8 cellular contexts compared by ENCODE assay signal in the genomic region with DNA sequence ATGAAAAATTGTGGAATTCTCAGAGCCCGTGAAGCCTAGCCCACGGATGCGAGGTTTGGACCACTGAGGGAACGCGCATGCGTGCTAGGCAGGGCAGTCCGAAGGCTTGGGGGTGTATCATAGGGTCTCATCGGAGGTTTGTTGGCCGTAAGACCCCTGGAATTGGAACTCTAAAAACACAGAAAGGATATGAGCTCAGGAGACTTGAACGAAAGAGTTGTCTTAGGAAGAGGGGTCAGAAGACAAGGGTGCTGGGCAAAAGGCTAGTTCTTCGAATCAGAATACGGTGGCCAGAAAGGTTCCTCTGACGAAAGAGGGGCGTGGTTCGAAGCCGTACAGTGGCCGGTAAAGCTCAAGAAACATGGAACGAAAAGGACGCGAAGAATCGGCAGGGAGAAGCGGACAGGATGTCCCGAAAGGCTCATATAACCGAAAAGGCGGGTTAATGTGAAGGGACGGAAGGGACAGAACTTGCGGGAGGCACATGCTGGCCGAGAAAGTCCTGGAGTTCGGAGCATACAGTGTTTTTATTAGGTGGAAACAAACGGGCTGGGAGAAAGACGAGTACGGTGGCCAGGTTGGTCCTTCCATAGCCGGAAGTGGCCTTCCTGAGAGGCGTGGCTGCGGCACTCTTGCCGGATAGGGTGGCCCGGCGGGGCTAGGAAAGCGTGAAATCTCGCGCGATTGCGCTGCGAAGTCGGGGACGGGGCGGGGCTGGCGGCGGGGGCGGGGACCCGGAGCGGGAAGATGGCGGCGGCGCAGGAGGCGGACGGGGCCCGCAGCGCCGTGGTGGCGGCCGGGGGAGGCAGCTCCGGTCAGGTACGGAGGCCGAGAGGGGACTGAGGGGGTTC. TPM values are rescaled to one million over a fixed set of nuclear protein-coding genes. Genes with fewer than 3 reads are reported as not detected.
DNase-seq lines count a peak whose midpoint lies in the region; ATAC-seq and TF ChIP-seq lines count a peak whose summit lies in the region.

TSS of gene CLPTM1 (plus strand) at position 732 of the 851 bp plus-strand sequence. CDS start at position 748, 16 bp downstream.

- H3K27me3 Mint-ChIP-seq in activated B cell treated with CpG ODN at 0.5 μM for 24 hours = no peaks in the 10 kb centered on the region

- peaks cover 11% of the 10 kb centered on the region for H3K4me1 ChIP-seq in smooth muscle cell (ENCODE audit: low read depth)

- no peaks in the 10 kb centered on the region for H3K27me3 ChIP-seq in smooth muscle cell (ENCODE audit: low read depth)

- ATAC-seq in GM19025 (IDR thresholded peaks at IDR 0.05; ENCODE audit: low read depth, unreplicated experiment) (peak; percentile 75), HG03280 (IDR thresholded peaks at IDR 0.05; ENCODE audit: unreplicated experiment) (peak; percentile 86), activated B cell treated with CpG ODN at 0.5 μM for 24 hours (ENCODE audit: low read depth) (peak; percentile 89)

- no peaks in the 10 kb centered on the region for H3K9me3 ChIP-seq in smooth muscle cell (replicated peaks; ENCODE audit: low read depth)

- POLR2A ChIA-PET in activated B cell treated with CpG ODN at 0.5 μM for 24 hours (lab: Charles Lee) = interaction anchor here (0.6 to 2.5 kb wide), 24 partner anchors 11 to 948 kb away, joined by 3 to 34 read pairs (median 4); partner anchors contain the start of genes APOE, BLOC1S3, CLASRP and PPP1R37

- H3K36me3 ChIP-seq in smooth muscle cell (ENCODE audit: low read depth) = no peaks in the 10 kb centered on the region

- peak within 1 kb of the TSS; percentile 77 for H3K27ac ChIP-seq in smooth muscle cell (ENCODE audit: low read depth)

- peak; percentile 87 for DNase-seq in AG09309 (ENCODE audit: low read depth)
- peak; percentile 95 for DNase-seq in NCI-H345 (lab: John Stamatoyannopoulos, UW)
- peak; percentile 85 for DNase-seq in activated B cell treated with CpG ODN at 0.5 μM for 24 hours
- DNase-seq in cardiac fibroblast (ENCODE audit: low read depth in 2 of 2) = peak; percentile 98
- DNase-seq in iPS-NIHi7 (ENCODE audit: extremely low spot score) = peak; percentile 99
- DNase-seq in smooth muscle cell (lab: John Stamatoyannopoulos, UW; ENCODE audit: unreplicated experiment) = peak; percentile 90

- H3F3A ChIP-seq in smooth muscle cell (ENCODE audit: low read depth) = no peaks in the 10 kb centered on the region

- under 1% methylated on average over 47 of the region's 65 CpGs for WGBS in smooth muscle cell (ENCODE audit: low lambda C conversion rate)

- TF ChIP-seq CTCF in AG09309 (IDR thresholded peaks at IDR 0.05; ENCODE audit: control insufficient read depth, insufficient read depth, low read depth, low read length, missing control alignments) (no peak), activated B cell treated with CpG ODN at 0.5 μM for 24 hours (IDR thresholded peaks at IDR 0.05) (no peak), cardiac fibroblast (IDR thresholded peaks at IDR 0.05; ENCODE audit: low read depth, low read length) (no peak), smooth muscle cell (IDR thresholded peaks at IDR 0.05; ENCODE audit: borderline replicate concordance, insufficient read depth, poor library complexity, severe bottlenecking) (no peak)

- H3K4me2 ChIP-seq in smooth muscle cell = peak within 1 kb of the TSS; percentile 95

- H3K36me3 Mint-ChIP-seq in activated B cell treated with CpG ODN at 0.5 μM for 24 hours (ENCODE audit: low read depth) = peaks cover 17% of the 10 kb centered on the region

- peaks cover 44% of the 10 kb centered on the region for H4K20me1 ChIP-seq in smooth muscle cell (ENCODE audit: low read depth)

- H3K4me1 Mint-ChIP-seq in activated B cell treated with CpG ODN at 0.5 μM for 24 hours = peaks cover 56% of the 10 kb centered on the region

- H3K4me3 Mint-ChIP-seq in activated B cell treated with CpG ODN at 0.5 μM for 24 hours = peak within 1 kb of the TSS; percentile 97

- intact Hi-C loops in activated B cell treated with CpG ODN at 0.5 μM for 24 hours (cut with micrococcal nuclease) = loop anchor here (1.0 to 5.0 kb wide), 7 partner anchors 11 to 452 kb away; partner anchors contain the start of genes APOC1, BLOC1S3, POLR1G and PPP1R13L

- peak within 1 kb of the TSS; percentile 98 for H3K4me3 ChIP-seq in AG09309 (ENCODE audit: control insufficient read depth, low read depth, low read length)
- peak within 1 kb of the TSS; percentile 93 to 98 for H3K4me3 ChIP-seq in cardiac fibroblast (replicated peaks in 1 of 2; ENCODE audit: low read depth in 2 of 2, low read length in 2 of 2)
- peak within 1 kb of the TSS; percentile 65 for H3K4me3 ChIP-seq in smooth muscle cell

- H3K27ac Mint-ChIP-seq in activated B cell treated with CpG ODN at 0.5 μM for 24 hours = peak within 1 kb of the TSS; percentile 97

- H3K9ac ChIP-seq in smooth muscle cell (ENCODE audit: low read depth) = peak within 1 kb of the TSS; percentile 97

- peak within 1 kb of the TSS; percentile 78 for H2AFZ ChIP-seq in smooth muscle cell (ENCODE audit: low read depth)

- CTCF ChIA-PET in activated B cell treated with CpG ODN at 0.5 μM for 24 hours (lab: Charles Lee) = interaction anchor here (0.9 to 1.0 kb wide), 2 partner anchors 156 to 231 kb away, joined by 3 to 4 read pairs; no protein-coding TSS in a partner anchor

- no peaks in the 10 kb centered on the region for H3K9me3 Mint-ChIP-seq in activated B cell treated with CpG ODN at 0.5 μM for 24 hours

- H3K79me2 ChIP-seq in smooth muscle cell (ENCODE audit: low read depth) = peaks cover 47% of the 10 kb centered on the region

RNA-seq across cellular contexts. Expression of gene CLPTM1, which starts in this region (rescaled TPM):
- 87.0 and 92.1 TPM in 2 replicates for total RNA-seq in activated B cell treated with CpG ODN at 0.5 μM for 24 hours
- total RNA-seq in smooth muscle cell = 30.7 and 41.9 TPM in 2 replicates
- polyA plus RNA-seq in smooth muscle cell = 62.1 and 79.3 TPM in 2 replicates

Comparison
In these comparisons a context has a peak if more than half of its experiments do, and no peak if none do; other contexts are left out.
1. Peak in every context shown above with its lines: DNase-seq, ATAC-seq, H3K4me3 ChIP-seq and H3K27ac ChIP-seq.